In the genomic region with DNA sequence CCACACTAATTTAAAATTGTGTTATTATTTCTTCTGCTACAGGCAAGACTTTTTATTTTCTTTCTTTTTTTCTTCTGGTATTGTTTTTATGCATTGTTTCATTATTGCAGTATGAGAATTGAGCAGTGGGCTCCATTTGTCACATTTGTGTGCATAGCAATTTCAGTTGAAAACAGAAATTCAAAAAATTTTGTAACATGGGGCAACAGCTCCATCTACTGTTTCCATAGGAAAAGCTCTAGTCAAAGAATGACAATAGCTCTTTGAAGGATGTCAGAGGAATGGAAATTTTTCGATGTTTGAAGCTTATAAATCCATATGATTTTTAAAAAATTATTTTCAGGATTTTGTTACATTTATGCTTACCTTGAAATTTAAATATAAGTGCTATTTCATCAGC, we compare ENCODE assay signal across 8 cellular contexts.
DNase-seq lines count a peak whose midpoint lies in the region; ATAC-seq and TF ChIP-seq lines count a peak whose summit lies in the region.

No MANE protein-coding gene starts in this region.

- ATAC-seq in HG02970 (IDR thresholded peaks at IDR 0.05; ENCODE audit: low FRiP score, unreplicated experiment), result peak; percentile 64
- no peak for ATAC-seq in activated CD4-positive, CD25-positive, alpha-beta regulatory T cell treated with anti-CD3 and anti-CD28 coated beads, Interleukin-2, amount 50 U/mL, for 24 hours

- intact Hi-C loops in activated CD4-positive, alpha-beta T cell treated with anti-CD3 and anti-CD28 coated beads, Interleukin-2, amount 10 ng/mL, durations not matched to agents 24 days and 14 days (cut with micrococcal nuclease), result loop anchor here (5.0 to 10.0 kb wide), 3 partner anchors 273 to 1471 kb away; partner anchors contain the start of gene ADGRB3

- H3K36me3 Mint-ChIP-seq in activated CD4-positive, alpha-beta T cell treated with anti-CD3 and anti-CD28 coated beads, Interleukin-2, amount 10 ng/mL, durations not matched to agents 24 days and 14 days (ENCODE audit: low read depth), result no peaks in the 10 kb centered on the region

- H3K4me2 ChIP-seq in OCI-LY3 (ENCODE audit: low read length), result peak overlapping the region; percentile 47

- no peaks in the 10 kb centered on the region for H3K4me1 Mint-ChIP-seq in activated CD4-positive, alpha-beta T cell treated with anti-CD3 and anti-CD28 coated beads, Interleukin-2, amount 10 ng/mL, durations not matched to agents 24 days and 14 days

- TF ChIP-seq CTCF in OCI-LY3 (IDR thresholded peaks at IDR 0.05; ENCODE audit: low read depth, low read length), result peak; percentile 89

- no peaks in the 10 kb centered on the region for H4K20me1 ChIP-seq in OCI-LY3 (ENCODE audit: insufficient read depth, low read length)

- H3K36me3 ChIP-seq in OCI-LY3 (replicated peaks; ENCODE audit: low read depth, low read length) (no peaks in the 10 kb centered on the region), neuron (ENCODE audit: insufficient read depth, low read length) (no peaks in the 10 kb centered on the region)

- no peaks in the 10 kb centered on the region for H3K9me3 ChIP-seq in OCI-LY3 (ENCODE audit: insufficient read depth, low read length)
- no peaks in the 10 kb centered on the region for H3K9me3 ChIP-seq in neuron (ENCODE audit: low read length)

- no peak overlapping the region for H3K27ac ChIP-seq in OCI-LY3 (ENCODE audit: low read length)

- H2AFZ ChIP-seq in OCI-LY3 (ENCODE audit: low read depth, low read length), result no peak overlapping the region
- H2AFZ ChIP-seq in neuron (ENCODE audit: low read depth, low read length), result peak overlapping the region; percentile 48

- no peak overlapping the region for H3K4me3 Mint-ChIP-seq in activated CD4-positive, alpha-beta T cell treated with anti-CD3 and anti-CD28 coated beads, Interleukin-2, amount 10 ng/mL, durations not matched to agents 24 days and 14 days

- H3K9ac ChIP-seq in OCI-LY3 (ENCODE audit: low read length), result no peak overlapping the region

- H3K4me3 ChIP-seq in OCI-LY3 (ENCODE audit: low read length) (peak overlapping the region; percentile 32; the same call in 1 of the 2 replicates), neuron (ENCODE audit: low read length) (no peak overlapping the region)

- H3K27ac Mint-ChIP-seq in activated CD4-positive, alpha-beta T cell treated with anti-CD3 and anti-CD28 coated beads, Interleukin-2, amount 10 ng/mL, durations not matched to agents 24 days and 14 days, result no peak overlapping the region

- no peaks in the 10 kb centered on the region for H3K79me2 ChIP-seq in OCI-LY3 (ENCODE audit: low read length)

- H3K27me3 ChIP-seq in OCI-LY3 (ENCODE audit: low read depth, low read length) (no peaks in the 10 kb centered on the region), neuron (ENCODE audit: insufficient read depth, low read length) (no peaks in the 10 kb centered on the region)

- no peaks in the 10 kb centered on the region for H3K9me3 Mint-ChIP-seq in activated CD4-positive, alpha-beta T cell treated with anti-CD3 and anti-CD28 coated beads, Interleukin-2, amount 10 ng/mL, durations not matched to agents 24 days and 14 days

- DNase-seq in activated CD4-positive, alpha-beta T cell treated with anti-CD3 and anti-CD28 coated beads, Interleukin-2, amount 10 ng/mL, durations not matched to agents 24 days and 14 days, result peak; percentile 60
- DNase-seq in activated CD4-positive, alpha-beta T cell treated with anti-CD3 and anti-CD28 coated beads, Interleukin-2, amount 50 U/mL, for 4 hours, result no peak
- DNase-seq in epidermal melanocyte (ENCODE audit: insufficient read length, low spot score), result peak; percentile 40
- DNase-seq in activated CD8-positive, alpha-beta memory T cell treated with anti-CD3 and anti-CD28 coated beads for 24 hours, result no peak

- peaks cover 48% of the 10 kb centered on the region for H3K4me1 ChIP-seq in OCI-LY3 (ENCODE audit: low read length)
- peaks cover 6% of the 10 kb centered on the region for H3K4me1 ChIP-seq in neuron (ENCODE audit: insufficient read depth, low read length)

- peaks cover 10% of the 10 kb centered on the region for H3K27me3 Mint-ChIP-seq in activated CD4-positive, alpha-beta T cell treated with anti-CD3 and anti-CD28 coated beads, Interleukin-2, amount 10 ng/mL, durations not matched to agents 24 days and 14 days

Comparison
In these comparisons a context has a peak if more than half of its experiments do, and no peak if none do; other contexts are left out.
1. DNase-seq: peak in activated CD4-positive, alpha-beta T cell treated with anti-CD3 and anti-CD28 coated beads, Interleukin-2, amount 10 ng/mL, durations not matched to agents 24 days and 14 days (single experiment) and epidermal melanocyte (single experiment); none in activated CD4-positive, alpha-beta T cell treated with anti-CD3 and anti-CD28 coated beads, Interleukin-2, amount 50 U/mL, for 4 hours (0 of 2) and activated CD8-positive, alpha-beta memory T cell treated with anti-CD3 and anti-CD28 coated beads for 24 hours (single experiment).